22 cellular contexts compared by ENCODE assay signal in the genomic region with DNA sequence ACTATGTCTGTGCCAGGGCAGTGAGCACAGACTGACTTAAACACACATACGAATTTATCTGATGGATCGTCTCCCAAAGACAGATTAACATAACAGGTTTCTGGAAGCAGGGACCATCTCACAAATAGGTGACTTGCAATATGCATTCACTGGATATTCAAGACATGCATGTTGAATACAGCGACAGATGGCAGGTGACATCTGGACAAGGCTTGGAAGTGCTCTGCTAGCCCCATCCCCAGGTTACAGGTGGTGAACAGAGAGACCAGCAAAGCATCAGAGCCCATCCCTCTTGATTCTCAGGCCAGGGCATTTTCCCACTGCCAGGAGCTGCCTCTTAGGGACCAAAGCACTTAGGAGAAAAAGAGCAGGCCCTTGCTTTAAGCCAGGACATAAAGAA. TPM values are rescaled to one million over a fixed set of nuclear protein-coding genes. Genes with fewer than 3 reads are reported as not detected.
A peak's percentile ranks its signal among the peaks of the same experiment; 100 is the strongest.
DNase-seq lines count a peak whose midpoint lies in the region; ATAC-seq and TF ChIP-seq lines count a peak whose summit lies in the region.
"Had no signal": no experiment of that assay in that cellular context is flagged by ENCODE, and none has a peak within 500 bp of the region (broad histone marks: within the 10 kb centered on the region; RNA-seq: fewer than 3 reads in every experiment).

No MANE protein-coding gene starts in this region.

- no peaks in the 10 kb centered on the region for H3K27me3 ChIP-seq in thoracic aorta (replicated peaks; ENCODE audit: insufficient read depth)
- H3K27me3 ChIP-seq: MG63, neural progenitor cell had no signal

- peaks cover 8% of the 10 kb centered on the region for H3K27me3 Mint-ChIP-seq in activated T-cell treated with anti-CD3 and anti-CD28 coated beads, Interleukin-2, amount 50 U/mL, for 4 hours (ENCODE audit: low read depth)

- H3K27ac ChIP-seq in thoracic aorta: peak overlapping the region; percentile 42 to 61
- H3K27ac ChIP-seq: neural progenitor cell had no signal

- H3K9me3 ChIP-seq in thoracic aorta: no peaks in the 10 kb centered on the region

- TF ChIP-seq CTCF in thoracic aorta (IDR thresholded peaks at IDR 0.05): no peak

- no peaks in the 10 kb centered on the region for H3K36me3 ChIP-seq in thoracic aorta
- H3K36me3 ChIP-seq: MG63, neural progenitor cell had no signal

- no peaks in the 10 kb centered on the region for H3K9me3 Mint-ChIP-seq in activated T-cell treated with anti-CD3 and anti-CD28 coated beads, Interleukin-2, amount 50 U/mL, for 4 hours
- H3K9me3 Mint-ChIP-seq: activated CD4-positive, alpha-beta T cell treated with anti-CD3 and anti-CD28 coated beads, Interleukin-2, amount 10 ng/mL, durations not matched to agents 7 days and 5 days had no signal

- H3K36me3 Mint-ChIP-seq in activated T-cell treated with anti-CD3 and anti-CD28 coated beads, Interleukin-2, amount 50 U/mL, for 4 hours (ENCODE audit: insufficient read depth): no peaks in the 10 kb centered on the region
- H3K36me3 Mint-ChIP-seq: activated CD8-positive, alpha-beta memory T cell treated with anti-CD3 and anti-CD28 coated beads, Interleukin-2, amount 10 ng/mL, durations not matched to agents 7 days and 5 days; brain had no signal

- H3K4me1 ChIP-seq in thoracic aorta (ENCODE audit: control insufficient read depth in 1 of 2, low read depth in 2 of 2): peaks cover 11 to 33% of the 10 kb centered on the region in 2 donors
- H3K4me1 ChIP-seq: neural progenitor cell had no signal

- DNase-seq in DMS53 (lab: John Stamatoyannopoulos, UW) (peak; percentile 37), DMS53 treated with DMSO at 0.1 percent for 48 hours (lab: John Stamatoyannopoulos, UW; ENCODE audit: unreplicated experiment) (no peak), NCI-H82 treated with DMSO at 0.1 percent for 48 hours (lab: John Stamatoyannopoulos, UW; ENCODE audit: unreplicated experiment) (peak; percentile 78), left lobe of liver (ENCODE audit: low spot score) (no peak), thoracic aorta (ENCODE audit: low spot score) (no peak), NCI-H1436 treated with DMSO at 0.1 percent for 48 hours (lab: John Stamatoyannopoulos, UW) (no peak)
- no peak for DNase-seq in activated T-cell treated with anti-CD3 and anti-CD28 coated beads, Interleukin-2, amount 50 U/mL, for 4 hours
- DNase-seq: 8988T; activated CD4-positive, alpha-beta T cell treated with anti-CD3 and anti-CD28 coated beads, Interleukin-2, amount 10 ng/mL, durations not matched to agents 7 days and 5 days; activated CD8-positive, alpha-beta memory T cell treated with anti-CD3 and anti-CD28 coated beads, Interleukin-2, amount 10 ng/mL, durations not matched to agents 7 days and 5 days; activated naive CD4-positive, alpha-beta T cell treated with Interleukin-2 at 50 U/mL for 16 hours; activated T-cell treated with anti-CD3 and anti-CD28 coated beads, Interleukin-2, amount 50 U/mL, for 72 hours; H9; mammary epithelial cell; MG63; NCI-H2081 treated with DMSO at 0.1 percent for 48 hours; NCI-H446; stimulated activated naive CD4-positive, alpha-beta T cell had no signal

- H3K4me3 ChIP-seq in thoracic aorta: no peak overlapping the region
- H3K4me3 ChIP-seq: K562, MG63, neural progenitor cell had no signal

- ATAC-seq in left lobe of liver (peak; percentile 47), thoracic aorta (ENCODE audit: insufficient number of reproducible peaks, low FRiP score, low read depth) (no peak), GM21786 (IDR thresholded peaks at IDR 0.05; ENCODE audit: unreplicated experiment) (no peak)
- ATAC-seq in activated T-cell treated with anti-CD3 and anti-CD28 coated beads, Interleukin-2, amount 50 U/mL, for 4 hours: no peak
- ATAC-seq: activated CD8-positive, alpha-beta memory T cell treated with anti-CD3 and anti-CD28 coated beads, Interleukin-2, amount 10 ng/mL, durations not matched to agents 7 days and 5 days; activated T-cell treated with anti-CD3 and anti-CD28 coated beads, Interleukin-2, amount 50 U/mL, for 72 hours; K562 had no signal

- H3K4me3 Mint-ChIP-seq in activated T-cell treated with anti-CD3 and anti-CD28 coated beads, Interleukin-2, amount 50 U/mL, for 4 hours: no peak overlapping the region
- H3K4me3 Mint-ChIP-seq: activated CD4-positive, alpha-beta T cell treated with anti-CD3 and anti-CD28 coated beads, Interleukin-2, amount 10 ng/mL, durations not matched to agents 7 days and 5 days; activated CD8-positive, alpha-beta memory T cell treated with anti-CD3 and anti-CD28 coated beads, Interleukin-2, amount 10 ng/mL, durations not matched to agents 7 days and 5 days; activated T-cell treated with anti-CD3 and anti-CD28 coated beads, Interleukin-2, amount 50 U/mL, for 72 hours; brain; H9; neural progenitor cell had no signal

- no peaks in the 10 kb centered on the region for H3K4me1 Mint-ChIP-seq in activated T-cell treated with anti-CD3 and anti-CD28 coated beads, Interleukin-2, amount 50 U/mL, for 4 hours (ENCODE audit: low read depth)
- H3K4me1 Mint-ChIP-seq: activated CD4-positive, alpha-beta T cell treated with anti-CD3 and anti-CD28 coated beads, Interleukin-2, amount 10 ng/mL, durations not matched to agents 7 days and 5 days; activated CD8-positive, alpha-beta memory T cell treated with anti-CD3 and anti-CD28 coated beads, Interleukin-2, amount 10 ng/mL, durations not matched to agents 7 days and 5 days had no signal

RNA-seq across cellular contexts. Expression of a gene that starts 34.1 kb away (rescaled TPM):
- total RNA-seq in left lobe of liver (15.1 TPM), thoracic aorta (10 to 100 TPM in 1 of 2 donors, 1 to 10 TPM in 1; 3.8 to 10.7 TPM)
- not detected for total RNA-seq in activated T-cell treated with anti-CD3 and anti-CD28 coated beads, Interleukin-2, amount 50 U/mL, for 4 hours
- total RNA-seq: activated CD4-positive, alpha-beta T cell treated with anti-CD3 and anti-CD28 coated beads, Interleukin-2, amount 10 ng/mL, durations not matched to agents 7 days and 5 days; activated CD8-positive, alpha-beta memory T cell treated with anti-CD3 and anti-CD28 coated beads, Interleukin-2, amount 10 ng/mL, durations not matched to agents 7 days and 5 days; activated T-cell treated with anti-CD3 and anti-CD28 coated beads, Interleukin-2, amount 50 U/mL, for 72 hours; K562 had no signal

Comparison
In these comparisons a context has a peak if more than half of its experiments do, and no peak if none do; other contexts are left out.
1. DNase-seq: peak in DMS53 (single experiment) and NCI-H82 treated with DMSO at 0.1 percent for 48 hours (single experiment); none in DMS53 treated with DMSO at 0.1 percent for 48 hours (single experiment), left lobe of liver (single experiment), thoracic aorta (single experiment), NCI-H1436 treated with DMSO at 0.1 percent for 48 hours (single experiment) and activated T-cell treated with anti-CD3 and anti-CD28 coated beads, Interleukin-2, amount 50 U/mL, for 4 hours (single experiment).
2. RNA of a gene that starts 34.1 kb away (total RNA-seq): 15.1 TPM in left lobe of liver (single experiment) and 3.8 to 10.7 TPM in thoracic aorta; not detected in activated T-cell treated with anti-CD3 and anti-CD28 coated beads, Interleukin-2, amount 50 U/mL, for 4 hours; every median in the first group is over 4 times any median in the second.